17 cellular contexts compared by ENCODE assay signal in the genomic region with DNA sequence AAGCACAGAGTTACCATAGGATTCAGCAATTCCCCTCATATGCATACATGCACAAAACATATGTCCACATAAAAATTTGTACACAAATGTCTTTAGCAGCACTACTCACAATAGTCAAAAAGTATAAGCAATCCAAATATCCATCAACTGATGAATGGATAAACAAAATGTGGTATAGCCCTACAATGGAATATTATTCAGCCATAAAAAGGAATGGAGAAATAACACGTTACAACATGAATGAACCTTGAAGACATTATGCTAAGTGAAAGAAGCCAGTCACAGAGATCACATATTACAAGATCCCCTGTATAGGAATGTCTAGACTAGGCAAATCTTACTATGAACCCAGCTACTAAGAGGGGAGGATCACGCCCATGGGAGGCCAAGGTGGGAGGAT. TPM values are rescaled to one million over a fixed set of nuclear protein-coding genes. Genes with fewer than 3 reads are reported as not detected.
DNase-seq lines count a peak whose midpoint lies in the region; ATAC-seq and TF ChIP-seq lines count a peak whose summit lies in the region.
"Had no signal": no experiment of that assay in that cellular context is flagged by ENCODE, and none has a peak within 500 bp of the region (broad histone marks: within the 10 kb centered on the region; RNA-seq: fewer than 3 reads in every experiment).

No MANE protein-coding gene starts in this region.

- peak overlapping the region; percentile 33 for H3K27ac Mint-ChIP-seq in activated CD4-positive, alpha-beta T cell treated with anti-CD3 and anti-CD28 coated beads for 36 hours
- no peak overlapping the region for H3K27ac Mint-ChIP-seq in activated CD4-positive, alpha-beta T cell treated with anti-CD3 and anti-CD28 coated beads, Interleukin-2, amount 10 ng/mL, durations not matched to agents 24 days and 14 days
- H3K27ac Mint-ChIP-seq in stimulated activated naive CD8-positive, alpha-beta T cell treated with anti-CD3 and anti-CD28 coated beads, Interleukin-15, Interleukin-2, amounts not matched to agents 100 ng/mL and 50 ng/mL, for 24 hours = peak overlapping the region; percentile 55
- H3K27ac Mint-ChIP-seq in natural killer cell (peak overlapping the region; percentile 10 to 64), endodermal cell (no peak overlapping the region)

- no peak overlapping the region for H3K4me3 ChIP-seq in endodermal cell (ENCODE audit: low read length)

- H3K9ac ChIP-seq in endodermal cell (ENCODE audit: extremely low read depth, low read length, poor library complexity, severe bottlenecking) = no peak overlapping the region

- peaks cover 44% of the 10 kb centered on the region for H3K4me1 Mint-ChIP-seq in activated CD4-positive, alpha-beta T cell treated with anti-CD3 and anti-CD28 coated beads for 36 hours
- H3K4me1 Mint-ChIP-seq in activated CD4-positive, alpha-beta T cell treated with anti-CD3 and anti-CD28 coated beads, Interleukin-2, amount 10 ng/mL, durations not matched to agents 24 days and 14 days = peaks cover 31% of the 10 kb centered on the region
- H3K4me1 Mint-ChIP-seq in stimulated activated naive CD8-positive, alpha-beta T cell treated with anti-CD3 and anti-CD28 coated beads, Interleukin-15, Interleukin-2, amounts not matched to agents 100 ng/mL and 50 ng/mL, for 24 hours (ENCODE audit: low read depth) = peaks cover 36% of the 10 kb centered on the region
- H3K4me1 Mint-ChIP-seq in natural killer cell (peaks cover 21 to 37% of the 10 kb centered on the region in 2 donors), endodermal cell (peaks cover 22% of the 10 kb centered on the region)

- H3K27me3 Mint-ChIP-seq in activated CD4-positive, alpha-beta T cell treated with anti-CD3 and anti-CD28 coated beads for 36 hours = no peaks in the 10 kb centered on the region
- no peaks in the 10 kb centered on the region for H3K27me3 Mint-ChIP-seq in activated CD4-positive, alpha-beta T cell treated with anti-CD3 and anti-CD28 coated beads, Interleukin-2, amount 10 ng/mL, durations not matched to agents 24 days and 14 days
- no peaks in the 10 kb centered on the region for H3K27me3 Mint-ChIP-seq in stimulated activated naive CD8-positive, alpha-beta T cell treated with anti-CD3 and anti-CD28 coated beads, Interleukin-15, Interleukin-2, amounts not matched to agents 100 ng/mL and 50 ng/mL, for 24 hours
- H3K27me3 Mint-ChIP-seq in natural killer cell (ENCODE audit: low read depth in 2 of 2) = no peaks in the 10 kb centered on the region
- no peaks in the 10 kb centered on the region for H3K27me3 Mint-ChIP-seq in endodermal cell (ENCODE audit: insufficient read depth)
- H3K27me3 Mint-ChIP-seq: CD8-positive, alpha-beta memory T cell had no signal

- CTCF ChIA-PET in activated CD4-positive, alpha-beta T cell treated with anti-CD3 and anti-CD28 coated beads for 36 hours (lab: Charles Lee) = no interaction called here

- intact Hi-C loops in activated CD4-positive, alpha-beta T cell treated with anti-CD3 and anti-CD28 coated beads for 36 hours (cut with DNase I, micrococcal nuclease) = loop anchor here in 1 of 2 experiments (5.0 kb wide), 1 partner anchor 45 kb away; no protein-coding TSS in a partner anchor
- intact Hi-C loops in activated CD4-positive, alpha-beta T cell treated with anti-CD3 and anti-CD28 coated beads, Interleukin-2, amount 10 ng/mL, durations not matched to agents 24 days and 14 days (cut with micrococcal nuclease) = no loop called here
- intact Hi-C loops in natural killer cell (cut with micrococcal nuclease) = no loop called here

- no peaks in the 10 kb centered on the region for H3K27me3 ChIP-seq in endodermal cell (ENCODE audit: control insufficient read depth, insufficient read depth, low read length, poor library complexity, severe bottlenecking)

- no peak overlapping the region for H3K27ac ChIP-seq in endodermal cell (ENCODE audit: low read depth, low read length)
- H3K27ac ChIP-seq: 22Rv1 had no signal

- no peak for ATAC-seq in activated CD4-positive, alpha-beta T cell treated with anti-CD3 and anti-CD28 coated beads for 36 hours
- no peak for ATAC-seq in stimulated activated naive CD8-positive, alpha-beta T cell treated with anti-CD3 and anti-CD28 coated beads, Interleukin-15, Interleukin-2, amounts not matched to agents 100 U/mL and 50 U/mL, for 24 hours
- ATAC-seq in natural killer cell (no peak), HG02970 (IDR thresholded peaks at IDR 0.05; ENCODE audit: low FRiP score, unreplicated experiment) (no peak)

- H3K4me1 ChIP-seq in endodermal cell (ENCODE audit: control insufficient read depth, insufficient read depth, low read length) = no peaks in the 10 kb centered on the region

- TF ChIP-seq CTCF in natural killer cell (IDR thresholded peaks at IDR 0.05) = no peak
- no peak for TF ChIP-seq CTCF in endodermal cell (conservative IDR thresholded peaks at IDR 0.05)

- H3K36me3 ChIP-seq in endodermal cell (ENCODE audit: control insufficient read depth, insufficient read depth, low read length) = peaks cover 42% of the 10 kb centered on the region

- H3K4me3 Mint-ChIP-seq in activated CD4-positive, alpha-beta T cell treated with anti-CD3 and anti-CD28 coated beads for 36 hours = no peak overlapping the region
- H3K4me3 Mint-ChIP-seq in activated CD4-positive, alpha-beta T cell treated with anti-CD3 and anti-CD28 coated beads, Interleukin-2, amount 10 ng/mL, durations not matched to agents 24 days and 14 days = no peak overlapping the region
- no peak overlapping the region for H3K4me3 Mint-ChIP-seq in stimulated activated naive CD8-positive, alpha-beta T cell treated with anti-CD3 and anti-CD28 coated beads, Interleukin-15, Interleukin-2, amounts not matched to agents 100 ng/mL and 50 ng/mL, for 24 hours
- no peak overlapping the region for H3K4me3 Mint-ChIP-seq in natural killer cell
- H3K4me3 Mint-ChIP-seq in endodermal cell = no peak overlapping the region

- WGBS in endodermal cell (ENCODE audit: insufficient coverage in 1 of 2, insufficient read length in 1 of 2), 2 experiments = 88 to 89% methylated on average over 1 to 2 of the region's 2 CpGs

- no peaks in the 10 kb centered on the region for H3K9me3 Mint-ChIP-seq in activated CD4-positive, alpha-beta T cell treated with anti-CD3 and anti-CD28 coated beads for 36 hours (ENCODE audit: low read depth)
- H3K9me3 Mint-ChIP-seq in activated CD4-positive, alpha-beta T cell treated with anti-CD3 and anti-CD28 coated beads, Interleukin-2, amount 10 ng/mL, durations not matched to agents 24 days and 14 days = no peaks in the 10 kb centered on the region
- no peaks in the 10 kb centered on the region for H3K9me3 Mint-ChIP-seq in stimulated activated naive CD8-positive, alpha-beta T cell treated with anti-CD3 and anti-CD28 coated beads, Interleukin-15, Interleukin-2, amounts not matched to agents 100 ng/mL and 50 ng/mL, for 24 hours
- H3K9me3 Mint-ChIP-seq in natural killer cell = no peaks in the 10 kb centered on the region
- no peaks in the 10 kb centered on the region for H3K9me3 Mint-ChIP-seq in endodermal cell
- H3K9me3 Mint-ChIP-seq: CD8-positive, alpha-beta memory T cell had no signal

- H3K9me3 ChIP-seq in endodermal cell (ENCODE audit: control insufficient read depth, low read length) = no peaks in the 10 kb centered on the region

- POLR2A ChIA-PET in activated CD4-positive, alpha-beta T cell treated with anti-CD3 and anti-CD28 coated beads for 36 hours (lab: Charles Lee) = no interaction called here

- no peak for DNase-seq in activated CD4-positive, alpha-beta T cell treated with anti-CD3 and anti-CD28 coated beads for 36 hours
- no peak for DNase-seq in activated CD4-positive, alpha-beta T cell treated with anti-CD3 and anti-CD28 coated beads, Interleukin-2, amount 10 ng/mL, durations not matched to agents 24 days and 14 days
- no peak for DNase-seq in stimulated activated naive CD8-positive, alpha-beta T cell treated with anti-CD3 and anti-CD28 coated beads, Interleukin-15, Interleukin-2, amounts not matched to agents 100 U/mL and 50 U/mL, for 24 hours
- DNase-seq in natural killer cell = no peak
- DNase-seq in OCI-M2 (lab: John Stamatoyannopoulos, UW; ENCODE audit: unreplicated experiment) = no peak
- no peak for DNase-seq in endodermal cell
- DNase-seq: AML-193; CD8-positive, alpha-beta memory T cell; GOT3; KBM-7; NCI-H1105; NCI-H1694 treated with DMSO at 0.1 percent for 48 hours; NK-92 treated with Interleukin-12 subunit alpha and Interleukin-12 subunit beta, amount 100 ng/mL, for 24 hours; Right ventricle myocardium superior had no signal

- H3K36me3 Mint-ChIP-seq in activated CD4-positive, alpha-beta T cell treated with anti-CD3 and anti-CD28 coated beads for 36 hours (ENCODE audit: low read depth) = peaks cover 41% of the 10 kb centered on the region
- peaks cover 53% of the 10 kb centered on the region for H3K36me3 Mint-ChIP-seq in activated CD4-positive, alpha-beta T cell treated with anti-CD3 and anti-CD28 coated beads, Interleukin-2, amount 10 ng/mL, durations not matched to agents 24 days and 14 days (ENCODE audit: low read depth)
- peaks cover 68% of the 10 kb centered on the region for H3K36me3 Mint-ChIP-seq in stimulated activated naive CD8-positive, alpha-beta T cell treated with anti-CD3 and anti-CD28 coated beads, Interleukin-15, Interleukin-2, amounts not matched to agents 100 ng/mL and 50 ng/mL, for 24 hours (ENCODE audit: low read depth)
- H3K36me3 Mint-ChIP-seq in natural killer cell (peaks cover 9% of the 10 kb centered on the region), endodermal cell (ENCODE audit: low read depth) (peaks cover 69% of the 10 kb centered on the region)

RNA-seq across cellular contexts. Expression of a gene that starts 7.2 kb away (rescaled TPM):
- 10 to 100 TPM; 48.2 to 52.2 TPM for total RNA-seq in activated CD4-positive, alpha-beta T cell treated with anti-CD3 and anti-CD28 coated beads for 36 hours
- 61.0 and 63.6 TPM in 2 replicates for total RNA-seq in activated CD4-positive, alpha-beta T cell treated with anti-CD3 and anti-CD28 coated beads, Interleukin-2, amount 10 ng/mL, durations not matched to agents 24 days and 14 days
- 10 to 100 TPM; 39.3 to 54.1 (median 54.0) TPM for total RNA-seq in natural killer cell
- total RNA-seq in endodermal cell = 100 to 1,000 TPM; 105 to 131 TPM
- polyA plus RNA-seq in endodermal cell (2013, experiment 1 of 2) = 15.2 TPM
- polyA plus RNA-seq in endodermal cell (2013, experiment 2 of 2) = 15.0 TPM

RNA-seq across cellular contexts. Expression of a gene that starts 11.1 kb away (rescaled TPM):
- 10 to 100 TPM; 35.3 to 47.1 TPM for total RNA-seq in activated CD4-positive, alpha-beta T cell treated with anti-CD3 and anti-CD28 coated beads for 36 hours
- total RNA-seq in activated CD4-positive, alpha-beta T cell treated with anti-CD3 and anti-CD28 coated beads, Interleukin-2, amount 10 ng/mL, durations not matched to agents 24 days and 14 days = 37.9 and 40.6 TPM in 2 replicates
- total RNA-seq in natural killer cell (10 to 100 TPM; 56.7 to 67.9 (median 62.6) TPM), endodermal cell (10 to 100 TPM; 31.9 to 43.2 TPM)
- 12.8 TPM for polyA plus RNA-seq in endodermal cell (2013, experiment 1 of 2)
- 13.0 TPM for polyA plus RNA-seq in endodermal cell (2013, experiment 2 of 2)

Comparison
In these comparisons a context has a peak if more than half of its experiments do, and no peak if none do; other contexts are left out.
1. H3K27ac Mint-ChIP-seq: peak in activated CD4-positive, alpha-beta T cell treated with anti-CD3 and anti-CD28 coated beads for 36 hours (single experiment), stimulated activated naive CD8-positive, alpha-beta T cell treated with anti-CD3 and anti-CD28 coated beads, Interleukin-15, Interleukin-2, amounts not matched to agents 100 ng/mL and 50 ng/mL, for 24 hours (single experiment) and natural killer cell (2 of 2); none in activated CD4-positive, alpha-beta T cell treated with anti-CD3 and anti-CD28 coated beads, Interleukin-2, amount 10 ng/mL, durations not matched to agents 24 days and 14 days (single experiment) and endodermal cell (single experiment).